In the genomic region with DNA sequence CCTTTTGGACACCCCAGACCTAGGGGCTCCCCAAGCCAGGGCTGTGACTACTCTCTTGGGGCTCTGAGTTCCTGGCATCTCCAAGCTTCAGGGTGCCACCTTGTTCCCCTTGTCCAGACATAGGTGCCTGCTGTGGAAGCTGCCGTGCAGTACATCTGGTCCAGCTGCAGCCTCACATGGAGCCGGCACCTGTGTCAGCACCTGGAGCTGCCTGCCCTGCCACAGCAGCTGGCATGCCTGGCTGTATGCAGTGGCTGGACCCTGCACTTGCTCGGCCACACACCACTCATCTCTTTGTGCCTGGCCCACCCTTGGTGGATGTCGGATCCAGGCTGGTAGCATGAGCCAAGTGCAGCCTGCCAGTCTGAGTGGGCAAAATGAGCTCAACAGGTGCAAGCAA, we compare ENCODE assay signal across 16 cellular contexts.
DNase-seq lines count a peak whose midpoint lies in the region; ATAC-seq and TF ChIP-seq lines count a peak whose summit lies in the region.
"Had no signal": no experiment of that assay in that cellular context is flagged by ENCODE, and none has a peak within 500 bp of the region (broad histone marks: within the 10 kb centered on the region; RNA-seq: fewer than 3 reads in every experiment).

No MANE protein-coding gene starts in this region.

- H3K4ac ChIP-seq in neuronal stem cell (ENCODE audit: low read length): no peak overlapping the region

- no peak overlapping the region for H2BK5ac ChIP-seq in neuronal stem cell (ENCODE audit: low read length)

- no peak overlapping the region for H4K91ac ChIP-seq in neuronal stem cell (ENCODE audit: low read depth, low read length, poor library complexity)

- H3K4me1 ChIP-seq in right cardiac atrium (ENCODE audit: control insufficient read depth, insufficient read depth, low read length): no peaks in the 10 kb centered on the region
- H3K4me1 ChIP-seq in neuronal stem cell (ENCODE audit: control insufficient read depth in 2 of 2, insufficient read depth in 1 of 2, low read depth in 1 of 2, low read length in 2 of 2): no peaks in the 10 kb centered on the region
- no peaks in the 10 kb centered on the region for H3K4me1 ChIP-seq in A673 (ENCODE audit: insufficient read depth, low read length, poor library complexity, severe bottlenecking)
- H3K4me1 ChIP-seq: BE2C had no signal

- H3K36me3 ChIP-seq in neuronal stem cell (replicated peaks in 1 of 2; ENCODE audit: control insufficient read depth in 2 of 2, insufficient read depth in 2 of 2, low read length in 2 of 2): no peaks in the 10 kb centered on the region
- H3K36me3 ChIP-seq in A673 (ENCODE audit: insufficient read depth, low read length, poor library complexity, severe bottlenecking): no peaks in the 10 kb centered on the region
- H3K36me3 ChIP-seq: BE2C had no signal

- CTCF ChIA-PET in A673 (lab: Charles Lee): no interaction called here

- H3K27me3 ChIP-seq in right cardiac atrium (ENCODE audit: control insufficient read depth, insufficient read depth): no peaks in the 10 kb centered on the region
- H3K27me3 ChIP-seq in neuronal stem cell (ENCODE audit: control insufficient read depth in 3 of 3, insufficient read depth in 3 of 3, low read depth in 1 of 3, low read length in 3 of 3): no peaks in the 10 kb centered on the region
- no peaks in the 10 kb centered on the region for H3K27me3 ChIP-seq in A673 (replicated peaks; ENCODE audit: insufficient read depth, low read depth, low read length, poor library complexity)
- H3K27me3 ChIP-seq: BE2C had no signal

- no peak for TF ChIP-seq CTCF in A673 (conservative IDR thresholded peaks at IDR 0.05; ENCODE audit: low read depth, low read length)

- H3K23ac ChIP-seq in neuronal stem cell (ENCODE audit: low read depth, low read length, poor library complexity): no peak overlapping the region

- no peak overlapping the region for H3K14ac ChIP-seq in neuronal stem cell (ENCODE audit: low read length)

- no TSS peak for BruUV-seq in A673 (replicated peaks; lab: Mats Ljungman, UMichigan)

- H3K4me3 ChIP-seq in right cardiac atrium (ENCODE audit: low read length) (no peak overlapping the region), neuronal stem cell (ENCODE audit: low read length in 2 of 2) (no peak overlapping the region), A673 (ENCODE audit: low read depth, low read length, poor library complexity, severe bottlenecking) (no peak overlapping the region)
- H3K4me3 ChIP-seq: GM23248 had no signal

- peak overlapping the region; percentile 31 for H3K18ac ChIP-seq in neuronal stem cell (ENCODE audit: low read length)

- no peak overlapping the region for H2AFZ ChIP-seq in neuronal stem cell (ENCODE audit: low read length)
- H2AFZ ChIP-seq: GM23248 had no signal

- H2BK120ac ChIP-seq in neuronal stem cell (ENCODE audit: low read depth, low read length): no peak overlapping the region

- H2BK15ac ChIP-seq in neuronal stem cell (ENCODE audit: low read length): no peak overlapping the region

- DNase-seq in Right ventricle myocardium inferior (ENCODE audit: missing footprints): peak; percentile 47
- no peak for DNase-seq in right cardiac atrium
- DNase-seq in RPMI8226: peak; percentile 68
- no peak for DNase-seq in neuronal stem cell (ENCODE audit: low spot score)
- no peak for DNase-seq in NCI-H345 treated with DMSO at 0.1 percent for 48 hours (lab: John Stamatoyannopoulos, UW; ENCODE audit: unreplicated experiment)
- DNase-seq in NCI-H82 treated with DMSO at 0.1 percent for 48 hours (lab: John Stamatoyannopoulos, UW; ENCODE audit: unreplicated experiment): no peak
- DNase-seq in A673 (ENCODE audit: low spot score): no peak
- DNase-seq: BE2C; CD4-positive, alpha-beta memory T cell; COR-L47; DMS153; DMS79 treated with DMSO at 0.1 percent for 48 hours; EL; GM23248 had no signal

- H3K9me3 ChIP-seq in right cardiac atrium (ENCODE audit: control insufficient read depth, low read length): no peaks in the 10 kb centered on the region
- H3K9me3 ChIP-seq in neuronal stem cell (replicated peaks in 1 of 2; ENCODE audit: control insufficient read depth in 2 of 2, insufficient read depth in 1 of 2, low read depth in 1 of 2, low read length in 2 of 2): peaks cover 0 to 1% of the 10 kb centered on the region in 2 donors
- H3K9me3 ChIP-seq in A673 (ENCODE audit: low read depth, low read length, poor library complexity, severe bottlenecking): no peaks in the 10 kb centered on the region
- H3K9me3 ChIP-seq: BE2C had no signal

- intact Hi-C loops in Right ventricle myocardium inferior (cut with DNase I): no loop called here
- intact Hi-C loops in right cardiac atrium (cut with DNase I): no loop called here
- intact Hi-C loops in A673 (cut with micrococcal nuclease; ENCODE audit: unreplicated experiment): no loop called here

- POLR2A ChIA-PET in A673 (lab: Charles Lee; ENCODE audit: low non-redundant PET): no interaction called here

- H2BK12ac ChIP-seq in neuronal stem cell (ENCODE audit: low read length): no peak overlapping the region

- peak overlapping the region; percentile 38 for H3K9ac ChIP-seq in neuronal stem cell (ENCODE audit: low read depth, low read length, poor library complexity)
- H3K9ac ChIP-seq: GM23248 had no signal

- ATAC-seq in Right ventricle myocardium inferior (no peak), right cardiac atrium (no peak)
- ATAC-seq: HCT116 had no signal

- H3K79me1 ChIP-seq in neuronal stem cell (ENCODE audit: low read depth, low read length): no peaks in the 10 kb centered on the region

- H3K27ac ChIP-seq in right cardiac atrium (ENCODE audit: low read length) (no peak overlapping the region), neuronal stem cell (replicated peaks; ENCODE audit: low read length) (no peak overlapping the region), A673 (ENCODE audit: low read depth, low read length, poor library complexity, severe bottlenecking) (no peak overlapping the region)
- H3K27ac ChIP-seq: C4-2B, GM23248 had no signal

- 95% methylated on average over 4 of the region's 4 CpGs for WGBS in right cardiac atrium
- WGBS in neuronal stem cell (ENCODE audit: extremely low coverage in 2 of 2, insufficient read length in 2 of 2, insufficient replicate concordance in 1 of 2), 2 donors: no CpG with 5 or more reads among the region's 4 CpGs

- H2AK5ac ChIP-seq in neuronal stem cell (ENCODE audit: low read depth, low read length): peak overlapping the region; percentile 53

- H4K8ac ChIP-seq in neuronal stem cell (ENCODE audit: low read depth, low read length): peak overlapping the region; percentile 74

- no peak overlapping the region for H3K4me2 ChIP-seq in neuronal stem cell (ENCODE audit: insufficient read depth, low read length, poor library complexity, severe bottlenecking)

Comparison
In these comparisons a context has a peak if more than half of its experiments do, and no peak if none do; other contexts are left out.
1. DNase-seq: peak in Right ventricle myocardium inferior (single experiment) and RPMI8226 (single experiment); none in right cardiac atrium (0 of 3), neuronal stem cell (single experiment), NCI-H345 treated with DMSO at 0.1 percent for 48 hours (single experiment), NCI-H82 treated with DMSO at 0.1 percent for 48 hours (single experiment) and A673 (single experiment).